ENCODE assay signal across 18 cellular contexts in genomic region chr2:105917216-105917615, GRCh38.
"Had no signal": no experiment of that assay in that cellular context is flagged by ENCODE, and none has a peak within 500 bp of the region (broad histone marks: within the 10 kb centered on the region; RNA-seq: fewer than 3 reads in every experiment).

No MANE protein-coding gene starts in this region.

- H3K27me3 Mint-ChIP-seq: activated B cell treated with CpG ODN at 0.5 μM for 24 hours; activated naive CD8-positive, alpha-beta T cell treated with anti-CD3 and anti-CD28 coated beads, Interleukin-2, amount 10 ng/mL, durations not matched to agents 7 days and 5 days; stimulated activated naive CD8-positive, alpha-beta T cell treated with anti-CD3 and anti-CD28 coated beads, Interleukin-15, amount 100 ng/mL, for 72 hours; T-cell had no signal

- ATAC-seq: activated T-cell treated with anti-CD3 and anti-CD28 coated beads, Interleukin-2, amount 50 U/mL, for 72 hours; left lobe of liver; stimulated activated naive CD8-positive, alpha-beta T cell treated with anti-CD3 and anti-CD28 coated beads, Interleukin-15, amount 100 ng/mL, for 72 hours had no signal

- H3K4me1 Mint-ChIP-seq: immature natural killer cell had no signal

- H3K4me3 Mint-ChIP-seq: activated B cell treated with CpG ODN at 0.5 μM for 24 hours; activated naive CD8-positive, alpha-beta T cell treated with anti-CD3 and anti-CD28 coated beads, Interleukin-2, amount 10 ng/mL, durations not matched to agents 7 days and 5 days; activated T-cell treated with anti-CD3 and anti-CD28 coated beads, Interleukin-2, amount 50 U/mL, for 72 hours; immature natural killer cell; nephron progenitor cell; stimulated activated naive CD8-positive, alpha-beta T cell treated with anti-CD3 and anti-CD28 coated beads, Interleukin-15, amount 100 ng/mL, for 72 hours; T-cell had no signal

- H3K36me3 ChIP-seq: breast epithelium, esophagus muscularis mucosa, ovary, thoracic aorta had no signal

- H3K9me3 ChIP-seq: ovary had no signal

- H3K27ac Mint-ChIP-seq: activated B cell treated with CpG ODN at 0.5 μM for 24 hours; activated T-cell treated with anti-CD3 and anti-CD28 coated beads, Interleukin-2, amount 50 U/mL, for 72 hours; nephron progenitor cell; T-cell had no signal

- H3K4me3 ChIP-seq: breast epithelium, esophagus muscularis mucosa, ovary, thoracic aorta had no signal

- FAIRE-seq: endometrium had no signal

- H3K27me3 ChIP-seq: breast epithelium, esophagus muscularis mucosa, ovary had no signal

- DNase-seq: activated B cell treated with CpG ODN at 0.5 μM for 24 hours; activated naive CD8-positive, alpha-beta T cell treated with anti-CD3 and anti-CD28 coated beads, Interleukin-2, amount 10 ng/mL, durations not matched to agents 7 days and 5 days; activated T-cell treated with anti-CD3 and anti-CD28 coated beads, Interleukin-2, amount 50 U/mL, for 72 hours; anterior cingulate cortex; foreskin fibroblast; immature natural killer cell; mesendoderm; nephron progenitor cell; ovary; stimulated activated CD4-positive, alpha-beta T cell treated with anti-CD3 and anti-CD28 coated beads, Interleukin-15, amount 100 ng/mL, for 24 hours; stimulated activated CD4-positive, alpha-beta T cell treated with anti-CD3 and anti-CD28 coated beads, Interleukin-4, amount 100 ng/mL, for 24 hours; stimulated activated naive CD8-positive, alpha-beta T cell treated with anti-CD3 and anti-CD28 coated beads, Interleukin-15, amount 100 ng/mL, for 72 hours; T-cell had no signal

- H3K4me1 ChIP-seq: breast epithelium had no signal

- H3K27ac ChIP-seq: esophagus muscularis mucosa, ovary, thoracic aorta had no signal
